20 cellular contexts compared by ENCODE assay signal in the genomic region with DNA sequence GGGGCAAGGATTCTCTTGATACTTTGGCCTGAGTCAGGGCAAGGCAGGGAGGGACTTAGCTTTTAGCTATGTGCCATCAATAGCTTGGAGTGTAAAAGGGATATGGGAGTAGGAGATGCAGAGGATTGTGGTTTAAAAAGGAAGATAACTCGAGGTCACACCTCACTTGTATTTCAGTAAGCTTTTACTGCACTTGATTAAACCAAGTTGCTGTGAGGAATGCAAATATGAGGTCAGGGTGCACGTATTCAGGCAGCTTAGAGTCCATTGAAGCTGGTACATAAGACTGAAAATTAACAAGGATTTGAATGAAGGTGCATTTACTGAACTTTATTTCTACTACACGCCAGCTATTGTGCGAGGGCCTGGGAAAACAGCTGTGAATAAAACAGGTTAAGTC. TPM values are rescaled to one million over a fixed set of nuclear protein-coding genes. Genes with fewer than 3 reads are reported as not detected.
DNase-seq lines count a peak whose midpoint lies in the region; ATAC-seq, FAIRE-seq and TF ChIP-seq lines count a peak whose summit lies in the region.
"Had no signal": no experiment of that assay in that cellular context is flagged by ENCODE, and none has a peak within 500 bp of the region (broad histone marks: within the 10 kb centered on the region; RNA-seq: fewer than 3 reads in every experiment).

No MANE protein-coding gene starts in this region.

- peaks cover 25% of the 10 kb centered on the region for H3K36me3 Mint-ChIP-seq in activated CD8-positive, alpha-beta T cell treated with anti-CD3 and anti-CD28 coated beads, Interleukin-2, amount 10 ng/mL, durations not matched to agents 7 days and 5 days (ENCODE audit: low read depth)
- H3K36me3 Mint-ChIP-seq in activated CD8-positive, alpha-beta T cell treated with anti-CD3 and anti-CD28 coated beads for 36 hours (ENCODE audit: low read depth) = peaks cover 1% of the 10 kb centered on the region
- H3K36me3 Mint-ChIP-seq in chondrocyte (ENCODE audit: low read depth) = peaks cover 39% of the 10 kb centered on the region

- FAIRE-seq in pancreas (lab: Jason Lieb, UNC) = no peak
- FAIRE-seq: K562 had no signal

- H3K9me3 ChIP-seq in mucosa of descending colon = no peaks in the 10 kb centered on the region
- no peaks in the 10 kb centered on the region for H3K9me3 ChIP-seq in aorta (ENCODE audit: control insufficient read depth, low read length)
- H3K9me3 ChIP-seq in pancreas = no peaks in the 10 kb centered on the region
- H3K9me3 ChIP-seq: BE2C, left ventricle myocardium inferior had no signal

- H3K27ac ChIP-seq in aorta (ENCODE audit: low read depth in 1 of 2, low read length in 2 of 2) = peak overlapping the region; percentile 40 to 76
- no peak overlapping the region for H3K27ac ChIP-seq in pancreas
- H3K27ac ChIP-seq: left ventricle myocardium inferior had no signal

- H3K27me3 ChIP-seq in aorta (ENCODE audit: control insufficient read depth in 1 of 2, insufficient read depth in 2 of 2, low read length in 1 of 2) = no peaks in the 10 kb centered on the region
- no peaks in the 10 kb centered on the region for H3K27me3 ChIP-seq in pancreas
- H3K27me3 ChIP-seq: BE2C had no signal

- no peak overlapping the region for H3K4me3 ChIP-seq in mucosa of descending colon
- peak overlapping the region in 1 of 2 donors; percentile 18 for H3K4me3 ChIP-seq in aorta (ENCODE audit: low read length in 2 of 2)
- H3K4me3 ChIP-seq in pancreas = no peak overlapping the region
- H3K4me3 ChIP-seq: K562, left ventricle myocardium inferior had no signal

- no peak for TF ChIP-seq CTCF in activated CD8-positive, alpha-beta T cell treated with anti-CD3 and anti-CD28 coated beads for 36 hours (IDR thresholded peaks at IDR 0.05)
- TF ChIP-seq CTCF in chondrocyte (IDR thresholded peaks at IDR 0.05) = no peak
- no peak for TF ChIP-seq CTCF in mucosa of descending colon (IDR thresholded peaks at IDR 0.05)
- no peak for TF ChIP-seq CTCF in pancreas (IDR thresholded peaks at IDR 0.05)

- CTCF ChIA-PET in activated CD8-positive, alpha-beta T cell treated with anti-CD3 and anti-CD28 coated beads, Interleukin-2, amount 10 ng/mL, durations not matched to agents 7 days and 5 days (lab: Charles Lee) = interaction anchor here (0.7 to 1.6 kb wide), 4 partner anchors 9 to 394 kb away, joined by 3 to 10 read pairs (median 4); no protein-coding TSS in a partner anchor
- CTCF ChIA-PET in activated CD8-positive, alpha-beta T cell treated with anti-CD3 and anti-CD28 coated beads for 36 hours (lab: Charles Lee) = interaction anchor here (0.8 to 2.0 kb wide), 7 partner anchors 8 to 97 kb away, joined by 3 to 7 read pairs (median 4); a partner anchor contains a TSS

- intact Hi-C loops in activated CD8-positive, alpha-beta T cell treated with anti-CD3 and anti-CD28 coated beads for 36 hours (cut with micrococcal nuclease) = no loop called here
- intact Hi-C loops in mucosa of descending colon (cut with DNase I, micrococcal nuclease) (no loop called here), aorta (cut with DNase I) (no loop called here), pancreas (cut with DNase I) (no loop called here)

- no peaks in the 10 kb centered on the region for H3K9me3 Mint-ChIP-seq in activated CD8-positive, alpha-beta T cell treated with anti-CD3 and anti-CD28 coated beads, Interleukin-2, amount 10 ng/mL, durations not matched to agents 7 days and 5 days (ENCODE audit: insufficient read depth)
- no peaks in the 10 kb centered on the region for H3K9me3 Mint-ChIP-seq in activated CD8-positive, alpha-beta T cell treated with anti-CD3 and anti-CD28 coated beads for 36 hours
- H3K9me3 Mint-ChIP-seq in chondrocyte (ENCODE audit: low read depth) = no peaks in the 10 kb centered on the region
- H3K9me3 Mint-ChIP-seq: activated naive CD4-positive, alpha-beta T cell treated with anti-CD3 and anti-CD28 coated beads, Interleukin-2, amount 50 U/mL, for 24 hours; activated T-cell treated with anti-CD3 and anti-CD28 coated beads, Interleukin-2, amount 50 U/mL, for 24 hours had no signal

- ATAC-seq in activated CD8-positive, alpha-beta T cell treated with anti-CD3 and anti-CD28 coated beads, Interleukin-2, amount 10 ng/mL, durations not matched to agents 7 days and 5 days = no peak
- no peak for ATAC-seq in activated CD8-positive, alpha-beta T cell treated with anti-CD3 and anti-CD28 coated beads for 36 hours
- ATAC-seq in mucosa of descending colon (peak; percentile 53), aorta (ENCODE audit: low FRiP score) (no peak), GM21737 (IDR thresholded peaks at IDR 0.05; ENCODE audit: unreplicated experiment) (no peak), HG02852 (IDR thresholded peaks at IDR 0.05; ENCODE audit: unreplicated experiment) (no peak), pancreas (no peak)
- ATAC-seq: K562 had no signal

- H3K36me3 ChIP-seq in mucosa of descending colon (ENCODE audit: low read depth) (no peaks in the 10 kb centered on the region), aorta (ENCODE audit: control insufficient read depth in 1 of 2, insufficient read depth in 2 of 2, low read length in 1 of 2) (peaks cover 2 to 16% of the 10 kb centered on the region in 2 donors), pancreas (peaks cover 0 to 27% (median 0%) of the 10 kb centered on the region in 3 donors)

- no peak for DNase-seq in activated CD8-positive, alpha-beta T cell treated with anti-CD3 and anti-CD28 coated beads, Interleukin-2, amount 10 ng/mL, durations not matched to agents 7 days and 5 days
- DNase-seq in activated CD8-positive, alpha-beta T cell treated with anti-CD3 and anti-CD28 coated beads for 36 hours = no peak
- DNase-seq in chondrocyte (ENCODE audit: low spot score) = no peak
- DNase-seq in mucosa of descending colon = no peak
- DNase-seq in aorta = no peak
- no peak for DNase-seq in pancreas
- DNase-seq: 8988T; activated T-cell treated with anti-CD3 and anti-CD28 coated beads, Interleukin-2, amount 50 U/mL, for 24 hours; BE2C; DMS 273 treated with DMSO at 0.1 percent for 48 hours; foreskin melanocyte; left ventricle myocardium inferior; NCI-H187 treated with DMSO at 0.1 percent for 48 hours; NCI-H446 treated with DMSO at 0.1 percent for 48 hours; stimulated activated CD4-positive, alpha-beta T cell treated with anti-CD3 and anti-CD28 coated beads, Interleukin-4, amount 100 ng/mL, for 4 hours had no signal

- WGBS in aorta, 2 donors = 28 to 31% methylated on average over 4 of the region's 4 CpGs
- WGBS in pancreas, 2 donors = 24 to 28% methylated on average over 4 of the region's 4 CpGs

- H3K4me1 Mint-ChIP-seq in activated CD8-positive, alpha-beta T cell treated with anti-CD3 and anti-CD28 coated beads, Interleukin-2, amount 10 ng/mL, durations not matched to agents 7 days and 5 days (ENCODE audit: low read depth) = peaks cover 6% of the 10 kb centered on the region
- peaks cover 6% of the 10 kb centered on the region for H3K4me1 Mint-ChIP-seq in activated CD8-positive, alpha-beta T cell treated with anti-CD3 and anti-CD28 coated beads for 36 hours (ENCODE audit: low read depth)
- peaks cover 93% of the 10 kb centered on the region for H3K4me1 Mint-ChIP-seq in chondrocyte (ENCODE audit: low read depth)

- H3K27me3 Mint-ChIP-seq in activated CD8-positive, alpha-beta T cell treated with anti-CD3 and anti-CD28 coated beads, Interleukin-2, amount 10 ng/mL, durations not matched to agents 7 days and 5 days (ENCODE audit: low read depth) = no peaks in the 10 kb centered on the region
- H3K27me3 Mint-ChIP-seq in activated CD8-positive, alpha-beta T cell treated with anti-CD3 and anti-CD28 coated beads for 36 hours = no peaks in the 10 kb centered on the region
- H3K27me3 Mint-ChIP-seq in chondrocyte (ENCODE audit: low read depth) = no peaks in the 10 kb centered on the region
- H3K27me3 Mint-ChIP-seq: activated naive CD4-positive, alpha-beta T cell treated with anti-CD3 and anti-CD28 coated beads, Interleukin-2, amount 50 U/mL, for 24 hours; activated T-cell treated with anti-CD3 and anti-CD28 coated beads, Interleukin-2, amount 50 U/mL, for 24 hours; brain had no signal

- peaks cover 45% of the 10 kb centered on the region for H3K4me1 ChIP-seq in mucosa of descending colon (ENCODE audit: low read depth)
- H3K4me1 ChIP-seq in aorta (ENCODE audit: control insufficient read depth in 1 of 2, insufficient read depth in 2 of 2, low read length in 2 of 2) = peaks cover 11 to 13% of the 10 kb centered on the region in 2 donors
- H3K4me1 ChIP-seq in pancreas = peaks cover 52 to 57% (median 56%) of the 10 kb centered on the region in 3 donors
- H3K4me1 ChIP-seq: BE2C had no signal

- peak overlapping the region; percentile 19 for H3K27ac Mint-ChIP-seq in activated CD8-positive, alpha-beta T cell treated with anti-CD3 and anti-CD28 coated beads, Interleukin-2, amount 10 ng/mL, durations not matched to agents 7 days and 5 days
- no peak overlapping the region for H3K27ac Mint-ChIP-seq in activated CD8-positive, alpha-beta T cell treated with anti-CD3 and anti-CD28 coated beads for 36 hours
- peak overlapping the region; percentile 88 for H3K27ac Mint-ChIP-seq in chondrocyte (ENCODE audit: unreplicated experiment)
- H3K27ac Mint-ChIP-seq: activated naive CD4-positive, alpha-beta T cell treated with anti-CD3 and anti-CD28 coated beads, Interleukin-2, amount 50 U/mL, for 24 hours; activated T-cell treated with anti-CD3 and anti-CD28 coated beads, Interleukin-2, amount 50 U/mL, for 24 hours had no signal

- H3K4me3 Mint-ChIP-seq in activated CD8-positive, alpha-beta T cell treated with anti-CD3 and anti-CD28 coated beads, Interleukin-2, amount 10 ng/mL, durations not matched to agents 7 days and 5 days = no peak overlapping the region
- H3K4me3 Mint-ChIP-seq in activated CD8-positive, alpha-beta T cell treated with anti-CD3 and anti-CD28 coated beads for 36 hours = no peak overlapping the region
- no peak overlapping the region for H3K4me3 Mint-ChIP-seq in chondrocyte (ENCODE audit: unreplicated experiment)
- H3K4me3 Mint-ChIP-seq: activated naive CD4-positive, alpha-beta T cell treated with anti-CD3 and anti-CD28 coated beads, Interleukin-2, amount 50 U/mL, for 24 hours; activated T-cell treated with anti-CD3 and anti-CD28 coated beads, Interleukin-2, amount 50 U/mL, for 24 hours; brain had no signal

- POLR2A ChIA-PET in activated CD8-positive, alpha-beta T cell treated with anti-CD3 and anti-CD28 coated beads, Interleukin-2, amount 10 ng/mL, durations not matched to agents 7 days and 5 days (lab: Charles Lee) = interaction anchor here (1.0 to 1.1 kb wide), 2 partner anchors 32 to 81 kb away, joined by 3 read pairs; a partner anchor contains a TSS
- POLR2A ChIA-PET in activated CD8-positive, alpha-beta T cell treated with anti-CD3 and anti-CD28 coated beads for 36 hours (lab: Charles Lee) = interaction anchor here (1.1 to 1.5 kb wide), 2 partner anchors 11 to 31 kb away, joined by 3 read pairs; no protein-coding TSS in a partner anchor

RNA-seq across cellular contexts. Expression of a gene that starts 32.1 kb away (rescaled TPM):
- 10 to 100 TPM; 59.0 to 63.6 TPM for total RNA-seq in activated CD8-positive, alpha-beta T cell treated with anti-CD3 and anti-CD28 coated beads, Interleukin-2, amount 10 ng/mL, durations not matched to agents 7 days and 5 days
- total RNA-seq in activated CD8-positive, alpha-beta T cell treated with anti-CD3 and anti-CD28 coated beads for 36 hours = 10 to 100 TPM; 55.5 to 56.4 TPM
- 878 to 1,290 TPM (median 1,265 TPM) in 3 replicates for total RNA-seq in chondrocyte
- total RNA-seq in mucosa of descending colon = 100 to 1,000 TPM; 261 to 946 (median 284) TPM
- 1,000 to 10,000 TPM; 1,041 to 1,932 TPM for total RNA-seq in aorta
- polyA plus RNA-seq in aorta = 1,000 to 10,000 TPM; 2,289 to 5,298 TPM
- total RNA-seq in pancreas = 100 to 1,000 TPM; 172 to 192 (median 182) TPM
- polyA plus RNA-seq in pancreas = 100 to 1,000 TPM; 138 to 242 TPM

Comparison
In these comparisons a context has a peak if more than half of its experiments do, and no peak if none do; other contexts are left out.
1. H3K27ac ChIP-seq: peak in aorta (2 of 2); none in pancreas (0 of 4).